2 cellular contexts compared by ENCODE assay signal in genomic region chr20:50193169-50193850, GRCh38.
TF ChIP-seq lines count a peak whose summit lies in the region.

No MANE protein-coding gene starts in this region.

TF ChIP-seq in SK-N-SH, 30 proteins besides CTCF, POLR2A, EP300 and RAD21 (continued from another document):
- TF ChIP-seq, protein P1, sequence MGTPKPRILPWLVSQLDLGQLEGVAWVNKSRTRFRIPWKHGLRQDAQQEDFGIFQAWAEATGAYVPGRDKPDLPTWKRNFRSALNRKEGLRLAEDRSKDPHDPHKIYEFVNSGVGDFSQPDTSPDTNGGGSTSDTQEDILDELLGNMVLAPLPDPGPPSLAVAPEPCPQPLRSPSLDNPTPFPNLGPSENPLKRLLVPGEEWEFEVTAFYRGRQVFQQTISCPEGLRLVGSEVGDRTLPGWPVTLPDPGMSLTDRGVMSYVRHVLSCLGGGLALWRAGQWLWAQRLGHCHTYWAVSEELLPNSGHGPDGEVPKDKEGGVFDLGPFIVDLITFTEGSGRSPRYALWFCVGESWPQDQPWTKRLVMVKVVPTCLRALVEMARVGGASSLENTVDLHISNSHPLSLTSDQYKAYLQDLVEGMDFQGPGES (IDR thresholded peaks at IDR 0.05; ENCODE audit: low read depth, low read length), result no peak
- TF ChIP-seq TAF1 (IDR thresholded peaks at IDR 0.05; ENCODE audit: borderline replicate concordance, low read depth, low read length) (no peak), RXRA (IDR thresholded peaks at IDR 0.05; ENCODE audit: borderline replicate concordance, low read depth) (no peak), PBX3 (IDR thresholded peaks at IDR 0.05) (no peak), NRF1 (IDR thresholded peaks at IDR 0.05; ENCODE audit: low read depth, low read length) (no peak), MXI1 (IDR thresholded peaks at IDR 0.05; ENCODE audit: low read depth, low read length) (no peak), TEAD4 (IDR thresholded peaks at IDR 0.05; ENCODE audit: borderline replicate concordance, insufficient read depth) (no peak), FOXM1 (IDR thresholded peaks at IDR 0.05; ENCODE audit: low read depth) (no peak), USF1 (IDR thresholded peaks at IDR 0.05; ENCODE audit: borderline replicate concordance, low read depth) (no peak), FOXJ3 (CRISPR knock-in tag; IDR thresholded peaks at IDR 0.05) (no peak), JUND (IDR thresholded peaks at IDR 0.05) (no peak), MEF2A (IDR thresholded peaks at IDR 0.05; ENCODE audit: borderline replicate concordance, low read depth) (no peak), GATA2 (CRISPR knock-in tag; IDR thresholded peaks at IDR 0.05) (no peak)
- TF ChIP-seq, protein P2, sequence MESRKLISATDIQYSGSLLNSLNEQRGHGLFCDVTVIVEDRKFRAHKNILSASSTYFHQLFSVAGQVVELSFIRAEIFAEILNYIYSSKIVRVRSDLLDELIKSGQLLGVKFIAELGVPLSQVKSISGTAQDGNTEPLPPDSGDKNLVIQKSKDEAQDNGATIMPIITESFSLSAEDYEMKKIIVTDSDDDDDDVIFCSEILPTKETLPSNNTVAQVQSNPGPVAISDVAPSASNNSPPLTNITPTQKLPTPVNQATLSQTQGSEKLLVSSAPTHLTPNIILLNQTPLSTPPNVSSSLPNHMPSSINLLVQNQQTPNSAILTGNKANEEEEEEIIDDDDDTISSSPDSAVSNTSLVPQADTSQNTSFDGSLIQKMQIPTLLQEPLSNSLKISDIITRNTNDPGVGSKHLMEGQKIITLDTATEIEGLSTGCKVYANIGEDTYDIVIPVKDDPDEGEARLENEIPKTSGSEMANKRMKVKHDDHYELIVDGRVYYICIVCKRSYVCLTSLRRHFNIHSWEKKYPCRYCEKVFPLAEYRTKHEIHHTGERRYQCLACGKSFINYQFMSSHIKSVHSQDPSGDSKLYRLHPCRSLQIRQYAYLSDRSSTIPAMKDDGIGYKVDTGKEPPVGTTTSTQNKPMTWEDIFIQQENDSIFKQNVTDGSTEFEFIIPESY (IDR thresholded peaks at IDR 0.05; ENCODE audit: borderline replicate concordance, low read depth), result no peak
TF ChIP-seq in SK-N-SH: peak in this region for 0.

TF ChIP-seq in SK-N-SH treated with all-trans-retinoic acid at 6 μM for 48 hours, 23 proteins besides CTCF, POLR2A, EP300 and RAD21 (continued from another document):
- TF ChIP-seq TSHZ2 (CRISPR knock-in tag; IDR thresholded peaks at IDR 0.05), result no peak
- no peak for TF ChIP-seq OSR1 (CRISPR knock-in tag; IDR thresholded peaks at IDR 0.05)
- no peak for TF ChIP-seq ESRRG (CRISPR knock-in tag; IDR thresholded peaks at IDR 0.05)
- TF ChIP-seq TOX (CRISPR knock-in tag; IDR thresholded peaks at IDR 0.05; ENCODE audit: borderline replicate concordance), result no peak
- TF ChIP-seq, protein P3, sequence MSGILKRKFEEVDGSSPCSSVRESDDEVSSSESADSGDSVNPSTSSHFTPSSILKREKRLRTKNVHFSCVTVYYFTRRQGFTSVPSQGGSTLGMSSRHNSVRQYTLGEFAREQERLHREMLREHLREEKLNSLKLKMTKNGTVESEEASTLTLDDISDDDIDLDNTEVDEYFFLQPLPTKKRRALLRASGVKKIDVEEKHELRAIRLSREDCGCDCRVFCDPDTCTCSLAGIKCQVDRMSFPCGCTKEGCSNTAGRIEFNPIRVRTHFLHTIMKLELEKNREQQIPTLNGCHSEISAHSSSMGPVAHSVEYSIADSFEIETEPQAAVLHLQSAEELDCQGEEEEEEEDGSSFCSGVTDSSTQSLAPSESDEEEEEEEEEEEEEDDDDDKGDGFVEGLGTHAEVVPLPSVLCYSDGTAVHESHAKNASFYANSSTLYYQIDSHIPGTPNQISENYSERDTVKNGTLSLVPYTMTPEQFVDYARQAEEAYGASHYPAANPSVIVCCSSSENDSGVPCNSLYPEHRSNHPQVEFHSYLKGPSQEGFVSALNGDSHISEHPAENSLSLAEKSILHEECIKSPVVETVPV (CRISPR knock-in tag; IDR thresholded peaks at IDR 0.05), result no peak
- TF ChIP-seq ZNF70 (CRISPR knock-in tag; IDR thresholded peaks at IDR 0.05), result no peak
